Comparison of ENCODE assay signal across 12 cellular contexts in genomic region chr7:115924398-115924797, GRCh38.
"Had no signal": no experiment of that assay in that cellular context is flagged by ENCODE, and none has a peak within 500 bp of the region (broad histone marks: within the 10 kb centered on the region; RNA-seq: fewer than 3 reads in every experiment).

No MANE protein-coding gene starts in this region.

- H3K27ac ChIP-seq: gastroesophageal sphincter, upper lobe of right lung had no signal

- H3K9me3 Mint-ChIP-seq: activated T-helper 1 cell treated with anti-CD3 and anti-CD28 coated beads, Interleukin-12 subunit alpha, Interleukin-12 subunit beta, Interleukin-2, Interleukin-4 antibody, amounts not matched to agents 30 ng/mL and 10 ng/mL and 1 ng/mL, durations not matched to agents 14 hours and 24 hours and 36 hours; stimulated activated effector memory CD8-positive, alpha-beta T cell treated with anti-CD3 and anti-CD28 coated beads, Interleukin-12 subunit alpha, Interleukin-12 subunit beta, amount 100 ng/mL, for 72 hours had no signal

- H3K36me3 ChIP-seq: gastroesophageal sphincter, upper lobe of right lung had no signal

- H3K4me1 ChIP-seq: upper lobe of right lung had no signal

- H3K36me3 Mint-ChIP-seq: mesothelial cell of epicardium; stimulated activated effector memory CD8-positive, alpha-beta T cell treated with anti-CD3 and anti-CD28 coated beads, Interleukin-12 subunit alpha, Interleukin-12 subunit beta, amount 100 ng/mL, for 72 hours; WTC11 had no signal

- DNase-seq: activated CD4-positive, alpha-beta T cell treated with anti-CD3 and anti-CD28 coated beads for 48 hours; activated CD8-positive, alpha-beta T cell treated with anti-CD3 and anti-CD28 coated beads, Interleukin-2, amount 10 ng/mL, durations not matched to agents 7 days and 5 days; activated naive CD4-positive, alpha-beta T cell; aorta; right cardiac atrium; substantia nigra; upper lobe of right lung had no signal

- H3K4me1 Mint-ChIP-seq: mesothelial cell of epicardium; stimulated activated effector memory CD8-positive, alpha-beta T cell treated with anti-CD3 and anti-CD28 coated beads, Interleukin-12 subunit alpha, Interleukin-12 subunit beta, amount 100 ng/mL, for 72 hours; WTC11 had no signal

- H3K4me3 ChIP-seq: gastroesophageal sphincter, upper lobe of right lung had no signal

- ATAC-seq: activated CD8-positive, alpha-beta T cell treated with anti-CD3 and anti-CD28 coated beads, Interleukin-2, amount 10 ng/mL, durations not matched to agents 7 days and 5 days; gastroesophageal sphincter; stimulated activated effector memory CD8-positive, alpha-beta T cell treated with anti-CD3 and anti-CD28 coated beads, Interleukin-12 subunit alpha, Interleukin-12 subunit beta, amount 100 ng/mL, for 72 hours; upper lobe of right lung; WTC11 had no signal

- H3K4me3 Mint-ChIP-seq: activated CD8-positive, alpha-beta T cell treated with anti-CD3 and anti-CD28 coated beads, Interleukin-2, amount 10 ng/mL, durations not matched to agents 7 days and 5 days; activated T-helper 1 cell treated with anti-CD3 and anti-CD28 coated beads, Interleukin-12 subunit alpha, Interleukin-12 subunit beta, Interleukin-2, Interleukin-4 antibody, amounts not matched to agents 30 ng/mL and 10 ng/mL and 1 ng/mL, durations not matched to agents 14 hours and 24 hours and 36 hours; mesothelial cell of epicardium; stimulated activated effector memory CD8-positive, alpha-beta T cell treated with anti-CD3 and anti-CD28 coated beads, Interleukin-12 subunit alpha, Interleukin-12 subunit beta, amount 100 ng/mL, for 72 hours; WTC11 had no signal

- H3K27ac Mint-ChIP-seq: activated CD8-positive, alpha-beta T cell treated with anti-CD3 and anti-CD28 coated beads, Interleukin-2, amount 10 ng/mL, durations not matched to agents 7 days and 5 days; activated T-helper 1 cell treated with anti-CD3 and anti-CD28 coated beads, Interleukin-12 subunit alpha, Interleukin-12 subunit beta, Interleukin-2, Interleukin-4 antibody, amounts not matched to agents 30 ng/mL and 10 ng/mL and 1 ng/mL, durations not matched to agents 14 hours and 24 hours and 36 hours; mesothelial cell of epicardium; stimulated activated effector memory CD8-positive, alpha-beta T cell treated with anti-CD3 and anti-CD28 coated beads, Interleukin-12 subunit alpha, Interleukin-12 subunit beta, amount 100 ng/mL, for 72 hours; WTC11 had no signal

- H3K27me3 ChIP-seq: gastroesophageal sphincter, upper lobe of right lung had no signal

- H3K9me3 ChIP-seq: gastroesophageal sphincter, upper lobe of right lung had no signal
